25 cellular contexts compared by ENCODE assay signal in the genomic region with DNA sequence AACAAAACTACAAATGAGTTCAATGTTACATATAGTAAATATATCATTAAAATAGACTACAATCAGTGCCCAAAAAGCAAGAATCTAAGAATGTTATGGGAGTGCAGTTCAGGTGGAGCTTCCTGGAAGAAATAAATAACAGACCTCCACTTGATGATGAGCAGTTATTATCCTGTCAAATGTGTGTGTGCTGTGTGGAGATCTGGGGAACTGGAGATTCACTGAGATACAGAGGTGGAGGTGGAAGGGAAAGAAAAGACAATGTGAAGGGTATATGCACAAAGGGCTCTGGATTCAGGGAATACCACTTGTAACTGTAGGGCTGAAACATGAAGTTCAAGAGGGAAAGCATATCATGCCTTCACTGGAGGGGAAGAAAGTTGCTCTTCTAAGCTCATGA.
"Had no signal": no experiment of that assay in that cellular context is flagged by ENCODE, and none has a peak within 500 bp of the region (broad histone marks: within the 10 kb centered on the region; RNA-seq: fewer than 3 reads in every experiment).

No MANE protein-coding gene starts in this region.

- H3K4me1 ChIP-seq: esophagus muscularis mucosa, gastrocnemius medialis, heart right ventricle, left lung, lower lobe of right lung had no signal

- DNase-seq: dermis blood vessel endothelial cell; dorsolateral prefrontal cortex; effector CD4-positive, alpha-beta T cell; effector memory CD4-positive, alpha-beta T cell; foreskin fibroblast; foreskin melanocyte; gastrocnemius medialis; glutamatergic neuron; head of caudate nucleus; heart right ventricle; hippocampal formation; left cardiac atrium; left lung; left ventricle myocardium superior; lower lobe of right lung; mesenchymal stem cell; mucosa of descending colon; naive B cell had no signal

- H3K4me3 ChIP-seq: coronary artery, dorsolateral prefrontal cortex, esophagus muscularis mucosa, gastrocnemius medialis, heart right ventricle, left lung, lower lobe of right lung, mucosa of descending colon had no signal

- H3K4me3 Mint-ChIP-seq: mesothelial cell of epicardium, naive B cell had no signal

- ATAC-seq: gastrocnemius medialis, heart right ventricle, left cardiac atrium, left lung, left ventricle myocardium superior, lower lobe of right lung, mucosa of descending colon had no signal

- H3K36me3 ChIP-seq: esophagus muscularis mucosa, gastrocnemius medialis, heart right ventricle, left lung, lower lobe of right lung had no signal

- H3K27me3 Mint-ChIP-seq: naive B cell had no signal

- H3K27ac ChIP-seq: coronary artery, dorsolateral prefrontal cortex, esophagus muscularis mucosa, gastrocnemius medialis, heart right ventricle, left lung, lower lobe of right lung had no signal

- H3K27me3 ChIP-seq: dorsolateral prefrontal cortex, esophagus muscularis mucosa, gastrocnemius medialis, heart right ventricle, left lung had no signal

- FAIRE-seq: colon, endothelial cell of umbilical vein, islet of Langerhans, keratinocyte had no signal

- H3K9me3 ChIP-seq: esophagus muscularis mucosa, gastrocnemius medialis, heart right ventricle, lower lobe of right lung, mucosa of descending colon had no signal

- H3K4me1 Mint-ChIP-seq: mesothelial cell of epicardium, naive B cell had no signal

- H3K27ac Mint-ChIP-seq: mesothelial cell of epicardium, naive B cell had no signal

- H3K36me3 Mint-ChIP-seq: mesothelial cell of epicardium, naive B cell had no signal
